In the genomic region with DNA sequence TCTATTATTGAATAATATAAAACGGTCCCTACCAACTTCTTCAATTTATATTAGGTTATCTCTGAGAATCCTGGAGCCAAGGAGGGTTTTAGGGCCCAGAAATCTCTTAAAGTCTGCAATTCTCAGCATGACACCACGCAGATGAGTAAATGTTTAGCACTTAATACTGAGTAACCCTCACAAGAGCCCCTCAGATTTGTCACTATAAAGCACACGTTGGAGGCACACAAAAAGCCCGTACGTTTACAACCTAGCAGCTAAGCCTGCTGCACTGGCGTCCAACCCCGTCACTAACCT, we compare ENCODE assay signal across 8 cellular contexts. TPM values are rescaled to one million over a fixed set of nuclear protein-coding genes. Genes with fewer than 3 reads are reported as not detected.
DNase-seq lines count a peak whose midpoint lies in the region; ATAC-seq lines count a peak whose summit lies in the region.

No MANE protein-coding gene starts in this region.

- H3K27ac Mint-ChIP-seq in activated CD8-positive, alpha-beta memory T cell treated with anti-CD3 and anti-CD28 coated beads, Interleukin-2, amount 10 ng/mL, durations not matched to agents 7 days and 5 days = peak overlapping the region; percentile 95
- H3K27ac Mint-ChIP-seq in activated T-helper 2 cell treated with anti-CD3 and anti-CD28 coated beads, Interferon-gamma antibody, Interleukin-2, Interleukin-4, amounts not matched to agents 10 μg/mL and 5 μg/mL and 100 μg/mL, durations not matched to agents 14 hours and 24 hours and 36 hours = peak overlapping the region; percentile 99
- H3K27ac Mint-ChIP-seq in stimulated activated naive CD8-positive, alpha-beta T cell treated with anti-CD3 and anti-CD28 coated beads, Interleukin-15, amount 100 ng/mL, for 72 hours = peak overlapping the region; percentile 94 to 99

- CTCF ChIA-PET in activated CD8-positive, alpha-beta memory T cell treated with anti-CD3 and anti-CD28 coated beads, Interleukin-2, amount 10 ng/mL, durations not matched to agents 7 days and 5 days (lab: Charles Lee) = interaction anchor here (0.9 to 8.2 kb wide), 4 partner anchors 44 to 291 kb away, joined by 3 to 59 read pairs (median 8); partner anchors contain the start of gene SCAND1

- peaks cover 13% of the 10 kb centered on the region for H3K4me1 ChIP-seq in iPS-15b (ENCODE audit: control insufficient read depth, insufficient read depth, low read length)

- H3K9ac ChIP-seq in iPS-15b (ENCODE audit: low read depth, low read length) = peak overlapping the region; percentile 100

- H3K27me3 ChIP-seq in iPS-15b (ENCODE audit: control insufficient read depth, insufficient read depth, low read length) = no peaks in the 10 kb centered on the region

- peak overlapping the region; percentile 100 for H3K4me3 ChIP-seq in iPS-15b (ENCODE audit: low read depth, low read length)

- no peaks in the 10 kb centered on the region for H3K27me3 Mint-ChIP-seq in activated CD8-positive, alpha-beta memory T cell treated with anti-CD3 and anti-CD28 coated beads, Interleukin-2, amount 10 ng/mL, durations not matched to agents 7 days and 5 days
- H3K27me3 Mint-ChIP-seq in activated T-helper 2 cell treated with anti-CD3 and anti-CD28 coated beads, Interferon-gamma antibody, Interleukin-2, Interleukin-4, amounts not matched to agents 10 μg/mL and 5 μg/mL and 100 μg/mL, durations not matched to agents 14 hours and 24 hours and 36 hours (ENCODE audit: low read depth) = no peaks in the 10 kb centered on the region
- H3K27me3 Mint-ChIP-seq in stimulated activated naive CD8-positive, alpha-beta T cell treated with anti-CD3 and anti-CD28 coated beads, Interleukin-15, amount 100 ng/mL, for 72 hours = no peaks in the 10 kb centered on the region

- H3K4me3 Mint-ChIP-seq in activated CD8-positive, alpha-beta memory T cell treated with anti-CD3 and anti-CD28 coated beads, Interleukin-2, amount 10 ng/mL, durations not matched to agents 7 days and 5 days = peak overlapping the region; percentile 96
- peak overlapping the region; percentile 95 for H3K4me3 Mint-ChIP-seq in activated T-helper 2 cell treated with anti-CD3 and anti-CD28 coated beads, Interferon-gamma antibody, Interleukin-2, Interleukin-4, amounts not matched to agents 10 μg/mL and 5 μg/mL and 100 μg/mL, durations not matched to agents 14 hours and 24 hours and 36 hours (ENCODE audit: low read depth)
- H3K4me3 Mint-ChIP-seq in stimulated activated naive CD8-positive, alpha-beta T cell treated with anti-CD3 and anti-CD28 coated beads, Interleukin-15, amount 100 ng/mL, for 72 hours = peak overlapping the region; percentile 92 to 98

- H3K9me3 ChIP-seq in iPS-15b (ENCODE audit: control insufficient read depth, insufficient read depth, low read length) = no peaks in the 10 kb centered on the region

- intact Hi-C loops in activated T-helper 2 cell treated with anti-CD3 and anti-CD28 coated beads, Interferon-gamma antibody, Interleukin-2, Interleukin-4, amounts not matched to agents 10 μg/mL and 5 μg/mL and 100 μg/mL, durations not matched to agents 14 hours and 24 hours and 36 hours (cut with micrococcal nuclease) = loop anchor here (5.0 kb wide), 1 partner anchor 121 kb away; the partner anchor contains the start of gene ERGIC3

- peaks cover 47% of the 10 kb centered on the region for H3K4me1 Mint-ChIP-seq in activated CD8-positive, alpha-beta memory T cell treated with anti-CD3 and anti-CD28 coated beads, Interleukin-2, amount 10 ng/mL, durations not matched to agents 7 days and 5 days
- peaks cover 51% of the 10 kb centered on the region for H3K4me1 Mint-ChIP-seq in activated T-helper 2 cell treated with anti-CD3 and anti-CD28 coated beads, Interferon-gamma antibody, Interleukin-2, Interleukin-4, amounts not matched to agents 10 μg/mL and 5 μg/mL and 100 μg/mL, durations not matched to agents 14 hours and 24 hours and 36 hours (ENCODE audit: low read depth)
- H3K4me1 Mint-ChIP-seq in stimulated activated naive CD8-positive, alpha-beta T cell treated with anti-CD3 and anti-CD28 coated beads, Interleukin-15, amount 100 ng/mL, for 72 hours = peaks cover 44% of the 10 kb centered on the region

- no peak for DNase-seq in activated CD8-positive, alpha-beta memory T cell treated with anti-CD3 and anti-CD28 coated beads, Interleukin-2, amount 10 ng/mL, durations not matched to agents 7 days and 5 days
- DNase-seq in activated CD8-positive, alpha-beta memory T cell treated with anti-CD3 and anti-CD28 coated beads for 24 hours = no peak
- no peak for DNase-seq in activated T-helper 2 cell treated with anti-CD3 and anti-CD28 coated beads, Interferon-gamma antibody, Interleukin-2, Interleukin-4, amounts not matched to agents 10 μg/mL and 5 μg/mL and 100 μg/mL, durations not matched to agents 14 hours and 24 hours and 36 hours (ENCODE audit: low spot score)
- no peak for DNase-seq in stimulated activated naive CD8-positive, alpha-beta T cell treated with anti-CD3 and anti-CD28 coated beads, Interleukin-15, amount 100 ng/mL, for 72 hours
- DNase-seq in NCI-H2227 treated with DMSO at 0.1 percent for 48 hours (lab: John Stamatoyannopoulos, UW) (no peak), HK-2 (ENCODE audit: unreplicated experiment) (no peak)
- no peak for DNase-seq in activated effector memory CD4-positive, alpha-beta T cell treated with Interleukin-2 at 50 U/mL for 16 hours

- no peaks in the 10 kb centered on the region for H3K36me3 ChIP-seq in iPS-15b (ENCODE audit: control insufficient read depth, insufficient read depth, low read length)

- H3K36me3 Mint-ChIP-seq in activated CD8-positive, alpha-beta memory T cell treated with anti-CD3 and anti-CD28 coated beads, Interleukin-2, amount 10 ng/mL, durations not matched to agents 7 days and 5 days = peaks cover 33% of the 10 kb centered on the region
- H3K36me3 Mint-ChIP-seq in activated T-helper 2 cell treated with anti-CD3 and anti-CD28 coated beads, Interferon-gamma antibody, Interleukin-2, Interleukin-4, amounts not matched to agents 10 μg/mL and 5 μg/mL and 100 μg/mL, durations not matched to agents 14 hours and 24 hours and 36 hours (ENCODE audit: low read depth) = peaks cover 52% of the 10 kb centered on the region

- H3K9me3 Mint-ChIP-seq in activated CD8-positive, alpha-beta memory T cell treated with anti-CD3 and anti-CD28 coated beads, Interleukin-2, amount 10 ng/mL, durations not matched to agents 7 days and 5 days (ENCODE audit: low read depth) = no peaks in the 10 kb centered on the region
- H3K9me3 Mint-ChIP-seq in activated T-helper 2 cell treated with anti-CD3 and anti-CD28 coated beads, Interferon-gamma antibody, Interleukin-2, Interleukin-4, amounts not matched to agents 10 μg/mL and 5 μg/mL and 100 μg/mL, durations not matched to agents 14 hours and 24 hours and 36 hours = no peaks in the 10 kb centered on the region
- no peaks in the 10 kb centered on the region for H3K9me3 Mint-ChIP-seq in stimulated activated naive CD8-positive, alpha-beta T cell treated with anti-CD3 and anti-CD28 coated beads, Interleukin-15, amount 100 ng/mL, for 72 hours

- peak; percentile 21 for ATAC-seq in activated CD8-positive, alpha-beta memory T cell treated with anti-CD3 and anti-CD28 coated beads, Interleukin-2, amount 10 ng/mL, durations not matched to agents 7 days and 5 days
- ATAC-seq in stimulated activated naive CD8-positive, alpha-beta T cell treated with anti-CD3 and anti-CD28 coated beads, Interleukin-15, amount 100 ng/mL, for 72 hours = peak; percentile 31

RNA-seq across cellular contexts. Expression of gene CPNE1, which starts 1.2 kb away (rescaled TPM):
- 100 to 1,000 TPM; 277 to 286 TPM for total RNA-seq in activated CD8-positive, alpha-beta memory T cell treated with anti-CD3 and anti-CD28 coated beads, Interleukin-2, amount 10 ng/mL, durations not matched to agents 7 days and 5 days
- total RNA-seq in activated T-helper 2 cell treated with anti-CD3 and anti-CD28 coated beads, Interferon-gamma antibody, Interleukin-2, Interleukin-4, amounts not matched to agents 10 μg/mL and 5 μg/mL and 100 μg/mL, durations not matched to agents 14 hours and 24 hours and 36 hours = 342 and 347 TPM in 2 replicates

RNA-seq across cellular contexts. Expression of gene RBM12, which starts 1.2 kb away (rescaled TPM):
- 100 to 1,000 TPM; 101 to 137 TPM for total RNA-seq in activated CD8-positive, alpha-beta memory T cell treated with anti-CD3 and anti-CD28 coated beads, Interleukin-2, amount 10 ng/mL, durations not matched to agents 7 days and 5 days
- total RNA-seq in activated T-helper 2 cell treated with anti-CD3 and anti-CD28 coated beads, Interferon-gamma antibody, Interleukin-2, Interleukin-4, amounts not matched to agents 10 μg/mL and 5 μg/mL and 100 μg/mL, durations not matched to agents 14 hours and 24 hours and 36 hours = 147 and 148 TPM in 2 replicates

RNA-seq across cellular contexts. Expression of gene NFS1, which starts 35.7 kb away (rescaled TPM):
- total RNA-seq in activated CD8-positive, alpha-beta memory T cell treated with anti-CD3 and anti-CD28 coated beads, Interleukin-2, amount 10 ng/mL, durations not matched to agents 7 days and 5 days = 10 to 100 TPM; 34.6 to 35.1 TPM
- 39.1 and 39.8 TPM in 2 replicates for total RNA-seq in activated T-helper 2 cell treated with anti-CD3 and anti-CD28 coated beads, Interferon-gamma antibody, Interleukin-2, Interleukin-4, amounts not matched to agents 10 μg/mL and 5 μg/mL and 100 μg/mL, durations not matched to agents 14 hours and 24 hours and 36 hours

RNA-seq across cellular contexts. Expression of gene ROMO1, which starts 35.7 kb away (rescaled TPM):
- 100 to 1,000 TPM; 115 to 122 TPM for total RNA-seq in activated CD8-positive, alpha-beta memory T cell treated with anti-CD3 and anti-CD28 coated beads, Interleukin-2, amount 10 ng/mL, durations not matched to agents 7 days and 5 days
- 93.0 and 98.4 TPM in 2 replicates for total RNA-seq in activated T-helper 2 cell treated with anti-CD3 and anti-CD28 coated beads, Interferon-gamma antibody, Interleukin-2, Interleukin-4, amounts not matched to agents 10 μg/mL and 5 μg/mL and 100 μg/mL, durations not matched to agents 14 hours and 24 hours and 36 hours

RNA-seq across cellular contexts. Expression of gene SPAG4, which starts 47.8 kb away (rescaled TPM):
- 1 to 10 TPM; 4.3 to 5.2 TPM for total RNA-seq in activated CD8-positive, alpha-beta memory T cell treated with anti-CD3 and anti-CD28 coated beads, Interleukin-2, amount 10 ng/mL, durations not matched to agents 7 days and 5 days
- 6.9 and 11.8 TPM in 2 replicates for total RNA-seq in activated T-helper 2 cell treated with anti-CD3 and anti-CD28 coated beads, Interferon-gamma antibody, Interleukin-2, Interleukin-4, amounts not matched to agents 10 μg/mL and 5 μg/mL and 100 μg/mL, durations not matched to agents 14 hours and 24 hours and 36 hours
